In genomic region chr1:242525360-242525722, GRCh38 we compare ENCODE assay signal across 9 cellular contexts. TPM values are rescaled to one million over a fixed set of nuclear protein-coding genes. Genes with fewer than 3 reads are reported as not detected.
A peak's percentile ranks its signal among the peaks of the same experiment; 100 is the strongest.
DNase-seq lines count a peak whose midpoint lies in the region; ATAC-seq and TF ChIP-seq lines count a peak whose summit lies in the region.
"Had no signal": no experiment of that assay in that cellular context is flagged by ENCODE, and none has a peak within 500 bp of the region (broad histone marks: within the 10 kb centered on the region; RNA-seq: fewer than 3 reads in every experiment).

No MANE protein-coding gene starts in this region.

- H3K36me3 ChIP-seq in testis (ENCODE audit: low read depth, missing control alignments): no peaks in the 10 kb centered on the region

- POLR2A ChIA-PET in activated CD8-positive, alpha-beta T cell treated with anti-CD3 and anti-CD28 coated beads for 36 hours (lab: Charles Lee): no interaction called here

- peaks cover 14% of the 10 kb centered on the region for H3K4me1 Mint-ChIP-seq in activated T-cell treated with anti-CD3 and anti-CD28 coated beads, Interleukin-2, amount 50 U/mL, for 72 hours (ENCODE audit: low read depth)
- H3K4me1 Mint-ChIP-seq in activated CD8-positive, alpha-beta T cell treated with anti-CD3 and anti-CD28 coated beads for 36 hours (ENCODE audit: low read depth): no peaks in the 10 kb centered on the region

- CTCF ChIA-PET in activated CD8-positive, alpha-beta T cell treated with anti-CD3 and anti-CD28 coated beads for 36 hours (lab: Charles Lee): no interaction called here

- peaks cover 9% of the 10 kb centered on the region for H3K4me1 ChIP-seq in testis

- H3K9me3 Mint-ChIP-seq in activated T-cell treated with anti-CD3 and anti-CD28 coated beads, Interleukin-2, amount 50 U/mL, for 72 hours: peaks cover 0 to 2% of the 10 kb centered on the region in 2 donors
- H3K9me3 Mint-ChIP-seq in activated CD8-positive, alpha-beta T cell treated with anti-CD3 and anti-CD28 coated beads for 36 hours: no peaks in the 10 kb centered on the region

- no peak for TF ChIP-seq POLR2A in testis (IDR thresholded peaks at IDR 0.05)

- no peaks in the 10 kb centered on the region for H3K27me3 ChIP-seq in testis

- peak overlapping the region; percentile 44 to 45 for H3K4me3 ChIP-seq in testis

- ATAC-seq in activated T-cell treated with anti-CD3 and anti-CD28 coated beads, Interleukin-2, amount 50 U/mL, for 72 hours (replicated peaks in 1 of 2): no peak
- ATAC-seq in activated CD8-positive, alpha-beta T cell treated with anti-CD3 and anti-CD28 coated beads for 36 hours: no peak

- H3K9me3 ChIP-seq in testis: no peaks in the 10 kb centered on the region

- peaks cover 52% of the 10 kb centered on the region for H3K27me3 Mint-ChIP-seq in activated T-cell treated with anti-CD3 and anti-CD28 coated beads, Interleukin-2, amount 50 U/mL, for 72 hours (ENCODE audit: low read depth)
- peaks cover 42% of the 10 kb centered on the region for H3K27me3 Mint-ChIP-seq in activated CD8-positive, alpha-beta T cell treated with anti-CD3 and anti-CD28 coated beads for 36 hours

- no peak overlapping the region for H3K27ac ChIP-seq in testis

- TF ChIP-seq CTCF in activated CD8-positive, alpha-beta T cell treated with anti-CD3 and anti-CD28 coated beads for 36 hours (IDR thresholded peaks at IDR 0.05): no peak
- TF ChIP-seq CTCF in testis (IDR thresholded peaks at IDR 0.05): no peak

- peaks cover 0 to 3% of the 10 kb centered on the region in 2 donors for H3K36me3 Mint-ChIP-seq in activated T-cell treated with anti-CD3 and anti-CD28 coated beads, Interleukin-2, amount 50 U/mL, for 72 hours (ENCODE audit: insufficient read depth in 2 of 2)
- H3K36me3 Mint-ChIP-seq in activated CD8-positive, alpha-beta T cell treated with anti-CD3 and anti-CD28 coated beads for 36 hours (ENCODE audit: low read depth): no peaks in the 10 kb centered on the region

- no peak overlapping the region for H3K27ac Mint-ChIP-seq in activated T-cell treated with anti-CD3 and anti-CD28 coated beads, Interleukin-2, amount 50 U/mL, for 72 hours
- H3K27ac Mint-ChIP-seq in activated CD8-positive, alpha-beta T cell treated with anti-CD3 and anti-CD28 coated beads for 36 hours: no peak overlapping the region

- no peak for DNase-seq in activated T-cell treated with anti-CD3 and anti-CD28 coated beads, Interleukin-2, amount 50 U/mL, for 72 hours
- DNase-seq in activated T-cell treated with anti-CD3 and anti-CD28 coated beads, Interleukin-2, amount 50 U/mL, for 48 hours: no peak
- no peak for DNase-seq in activated CD8-positive, alpha-beta T cell treated with anti-CD3 and anti-CD28 coated beads for 36 hours
- DNase-seq in inferior parietal cortex (ENCODE audit: extremely low spot score): peak; percentile 8
- DNase-seq in testis: no peak
- no peak for DNase-seq in GF-D8 (lab: John Stamatoyannopoulos, UW)
- no peak for DNase-seq in stimulated activated naive CD4-positive, alpha-beta T cell (lab: John Stamatoyannopoulos, UW)
- DNase-seq in activated CD8-positive, alpha-beta memory T cell treated with anti-CD3 and anti-CD28 coated beads, Interleukin-2, amount 50 U/mL, for 48 hours: no peak
- DNase-seq: stimulated activated CD4-positive, alpha-beta T cell treated with anti-CD3 and anti-CD28 coated beads, Interleukin-2, amount 100 ng/mL, for 48 hours had no signal

- 3 to 7% methylated on average over 10 of the region's 10 CpGs for WGBS in testis, 2 donors

- intact Hi-C loops in activated CD8-positive, alpha-beta T cell treated with anti-CD3 and anti-CD28 coated beads for 36 hours (cut with micrococcal nuclease): no loop called here
- intact Hi-C loops in testis (cut with DNase I; ENCODE audit: low total_unique reads): no loop called here

- H3K4me3 Mint-ChIP-seq in activated T-cell treated with anti-CD3 and anti-CD28 coated beads, Interleukin-2, amount 50 U/mL, for 72 hours: peak overlapping the region; percentile 69 to 80
- peak overlapping the region; percentile 36 for H3K4me3 Mint-ChIP-seq in activated CD8-positive, alpha-beta T cell treated with anti-CD3 and anti-CD28 coated beads for 36 hours

RNA-seq across cellular contexts. Expression of gene PLD5, which starts 0.8 kb away (rescaled TPM):
- not detected for total RNA-seq in activated T-cell treated with anti-CD3 and anti-CD28 coated beads, Interleukin-2, amount 50 U/mL, for 72 hours
- total RNA-seq in activated CD8-positive, alpha-beta T cell treated with anti-CD3 and anti-CD28 coated beads for 36 hours: not detected
- total RNA-seq in testis: under 1 TPM; 0.63 to 0.81 TPM
- polyA plus RNA-seq in testis (ENCODE audit: insufficient read depth, low read depth, low replicate concordance): 1.7 TPM
